9 cellular contexts compared by ENCODE assay signal in genomic region chr2:172339431-172340010, GRCh38.
DNase-seq lines count a peak whose midpoint lies in the region; ATAC-seq and TF ChIP-seq lines count a peak whose summit lies in the region.
"Had no signal": no experiment of that assay in that cellular context is flagged by ENCODE, and none has a peak within 500 bp of the region (broad histone marks: within the 10 kb centered on the region; RNA-seq: fewer than 3 reads in every experiment).

No MANE protein-coding gene starts in this region.

- TF ChIP-seq POLR2A in gastrocnemius medialis (IDR thresholded peaks at IDR 0.05) = no peak

- no peaks in the 10 kb centered on the region for H3K79me2 ChIP-seq in fibroblast of lung (ENCODE audit: control insufficient read depth, insufficient read depth, low read length)

- H2AFZ ChIP-seq in fibroblast of lung (ENCODE audit: low read length) = peak overlapping the region; percentile 60

- peak; percentile 10 for DNase-seq in activated CD4-positive, alpha-beta T cell treated with anti-CD3 and anti-CD28 coated beads for 48 hours
- no peak for DNase-seq in activated CD4-positive, alpha-beta T cell treated with anti-CD3 and anti-CD28 coated beads, Interleukin-2, amount 50 U/mL, for 4 hours
- peak; percentile 29 for DNase-seq in RPMI7951 (ENCODE audit: low read depth)
- peak; percentile 32 to 36 for DNase-seq in fibroblast of lung (ENCODE audit: low read depth in 2 of 2)
- peak in 1 of 2 donors; percentile 19 for DNase-seq in gastrocnemius medialis
- DNase-seq in GM19238 (ENCODE audit: insufficient read length, low spot score) = no peak
- DNase-seq: NCI-H2081 treated with DMSO at 0.1 percent for 48 hours had no signal

- H3K9me3 ChIP-seq in fibroblast of lung (ENCODE audit: control insufficient read depth, insufficient read depth, low read depth, low read length) (no peaks in the 10 kb centered on the region), gastrocnemius medialis (no peaks in the 10 kb centered on the region)

- no peaks in the 10 kb centered on the region for H4K20me1 ChIP-seq in fibroblast of lung (ENCODE audit: control insufficient read depth, extremely low read depth, insufficient read depth, low read length)

- peak overlapping the region; percentile 72 for H3K4me2 ChIP-seq in fibroblast of lung (ENCODE audit: extremely low read depth, insufficient read depth, low read length)

- H3K27ac ChIP-seq in fibroblast of lung (ENCODE audit: insufficient read depth, low read length) (no peak overlapping the region), gastrocnemius medialis (peak overlapping the region; percentile 46 to 68 (median 58))

- H3K4me3 ChIP-seq in fibroblast of lung (replicated peaks in 1 of 4; ENCODE audit: control extremely low read depth in 1 of 4, insufficient read depth in 1 of 4, low read depth in 3 of 4, low read length in 4 of 4) (no peak overlapping the region), gastrocnemius medialis (no peak overlapping the region)

- no peak overlapping the region for H3K9ac ChIP-seq in fibroblast of lung (ENCODE audit: insufficient read depth, low read length)

- H3K4me1 ChIP-seq in fibroblast of lung (ENCODE audit: control insufficient read depth, extremely low read depth, insufficient read depth, low read length) = peaks cover 3% of the 10 kb centered on the region
- H3K4me1 ChIP-seq in gastrocnemius medialis = peaks cover 19 to 21% of the 10 kb centered on the region in 2 donors

- intact Hi-C loops in gastrocnemius medialis (cut with DNase I; ENCODE audit: low total_unique reads) = loop anchor here (10.0 kb wide), 1 partner anchor 1915 kb away; no protein-coding TSS in a partner anchor

- no peaks in the 10 kb centered on the region for H3K36me3 ChIP-seq in fibroblast of lung (ENCODE audit: control insufficient read depth, insufficient read depth, low read length)
- H3K36me3 ChIP-seq in gastrocnemius medialis = no peaks in the 10 kb centered on the region

- ATAC-seq in gastrocnemius medialis (peak; percentile 85 to 87), GM21360 (IDR thresholded peaks at IDR 0.05; ENCODE audit: unreplicated experiment) (no peak), GM18861 (IDR thresholded peaks at IDR 0.05; ENCODE audit: unreplicated experiment) (no peak)

- TF ChIP-seq CTCF in fibroblast of lung (conservative IDR thresholded peaks at IDR 0.05 in 1 of 2, IDR thresholded peaks at IDR 0.05 in 1 of 2; ENCODE audit: low read depth in 1 of 2, low read length in 2 of 2) (peak in 1 of 2 donors; percentile 22), gastrocnemius medialis (IDR thresholded peaks at IDR 0.05 in 4 of 5, conservative IDR thresholded peaks at IDR 0.05 in 1 of 5) (no peak)

- H3K27me3 ChIP-seq in fibroblast of lung (ENCODE audit: control insufficient read depth, insufficient read depth, low read length) (no peaks in the 10 kb centered on the region), gastrocnemius medialis (no peaks in the 10 kb centered on the region)

- in situ Hi-C loops in gastrocnemius medialis (cut with MboI; ENCODE audit: low sequenced_read_pairs in 4 of 4) = no loop called here

Comparison
In these comparisons a context has a peak if more than half of its experiments do, and no peak if none do; other contexts are left out.
1. DNase-seq: peak in activated CD4-positive, alpha-beta T cell treated with anti-CD3 and anti-CD28 coated beads for 48 hours (single experiment), RPMI7951 (single experiment) and fibroblast of lung (2 of 2); none in activated CD4-positive, alpha-beta T cell treated with anti-CD3 and anti-CD28 coated beads, Interleukin-2, amount 50 U/mL, for 4 hours (0 of 2) and GM19238 (single experiment).
2. ATAC-seq: peak in gastrocnemius medialis (2 of 2); none in GM21360 (single experiment) and GM18861 (single experiment).